ENCODE assay signal across 14 cellular contexts in the genomic region with DNA sequence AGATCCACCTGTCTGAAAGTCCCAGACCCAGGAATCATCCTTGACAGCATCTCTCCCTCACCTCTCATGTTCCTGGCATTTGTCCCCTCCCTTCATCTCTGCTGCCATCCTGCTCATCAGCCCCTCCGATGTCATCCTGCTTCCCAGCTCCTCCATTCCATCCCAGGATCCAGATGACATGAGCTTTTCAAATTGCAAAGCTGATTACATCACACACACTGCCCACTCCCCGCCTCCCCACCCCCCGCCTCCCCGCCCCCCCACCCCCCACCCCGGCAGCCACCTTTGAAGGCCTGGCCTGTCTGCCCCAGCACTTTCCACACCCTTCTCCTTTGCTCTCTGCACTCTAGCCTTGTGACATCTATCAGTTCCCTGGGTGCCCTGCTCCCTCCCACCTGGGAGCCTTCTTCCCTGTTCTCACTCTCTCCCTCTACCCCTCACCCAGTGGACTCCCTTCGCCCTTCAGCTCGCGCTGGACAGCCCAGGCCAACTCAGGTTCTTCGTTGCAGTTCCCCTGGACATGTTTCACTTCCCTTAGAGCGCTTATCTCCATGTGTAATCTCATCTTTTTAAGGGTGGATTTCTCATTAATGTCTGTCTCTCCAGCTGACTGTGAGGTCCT.
DNase-seq lines count a peak whose midpoint lies in the region; ATAC-seq and TF ChIP-seq lines count a peak whose summit lies in the region.
"Had no signal": no experiment of that assay in that cellular context is flagged by ENCODE, and none has a peak within 500 bp of the region (broad histone marks: within the 10 kb centered on the region; RNA-seq: fewer than 3 reads in every experiment).

No MANE protein-coding gene starts in this region.

- H2AFZ ChIP-seq in OCI-LY3 (ENCODE audit: low read depth, low read length) = no peak overlapping the region

- no peaks in the 10 kb centered on the region for H3K27me3 Mint-ChIP-seq in T-helper 1 cell treated with Interleukin-12 subunit alpha and Interleukin-12 subunit beta and Interleukin-4 antibody, amounts not matched to agents 30 μg/mL and 1 μg/mL, for 36 hours (ENCODE audit: low read depth)
- no peaks in the 10 kb centered on the region for H3K27me3 Mint-ChIP-seq in stimulated activated memory B cell treated with anti-CD40 and anti-IgM and Interleukin-4, amounts not matched to agents 10 μg/mL and 1 μg/mL and 100 μg/mL, for 72 hours
- H3K27me3 Mint-ChIP-seq: progenitor cell of endocrine pancreas had no signal

- intact Hi-C loops in dorsolateral prefrontal cortex (cut with DNase I) = no loop called here

- no peak overlapping the region for H3K9ac ChIP-seq in OCI-LY3 (ENCODE audit: low read length)

- no peak overlapping the region for H3K4me3 ChIP-seq in OCI-LY3 (ENCODE audit: low read length)
- no peak overlapping the region for H3K4me3 ChIP-seq in dorsolateral prefrontal cortex
- H3K4me3 ChIP-seq: thoracic aorta had no signal

- H3K4me3 Mint-ChIP-seq in T-helper 1 cell treated with Interleukin-12 subunit alpha and Interleukin-12 subunit beta and Interleukin-4 antibody, amounts not matched to agents 30 μg/mL and 1 μg/mL, for 36 hours = no peak overlapping the region
- H3K4me3 Mint-ChIP-seq in stimulated activated memory B cell treated with anti-CD40 and anti-IgM and Interleukin-4, amounts not matched to agents 10 μg/mL and 1 μg/mL and 100 μg/mL, for 72 hours = peak overlapping the region; percentile 58

- no peaks in the 10 kb centered on the region for H3K9me3 ChIP-seq in OCI-LY3 (ENCODE audit: insufficient read depth, low read length)
- H3K9me3 ChIP-seq: esophagus squamous epithelium, thoracic aorta had no signal

- peaks cover 43% of the 10 kb centered on the region for H3K4me1 Mint-ChIP-seq in T-helper 1 cell treated with Interleukin-12 subunit alpha and Interleukin-12 subunit beta and Interleukin-4 antibody, amounts not matched to agents 30 μg/mL and 1 μg/mL, for 36 hours (ENCODE audit: low read depth)
- H3K4me1 Mint-ChIP-seq in stimulated activated memory B cell treated with anti-CD40 and anti-IgM and Interleukin-4, amounts not matched to agents 10 μg/mL and 1 μg/mL and 100 μg/mL, for 72 hours = peaks cover 53% of the 10 kb centered on the region

- H3K4me1 ChIP-seq in OCI-LY3 (ENCODE audit: low read length) = peaks cover 37% of the 10 kb centered on the region

- H3K36me3 Mint-ChIP-seq in T-helper 1 cell treated with Interleukin-12 subunit alpha and Interleukin-12 subunit beta and Interleukin-4 antibody, amounts not matched to agents 30 μg/mL and 1 μg/mL, for 36 hours (ENCODE audit: low read depth) = peaks cover 24% of the 10 kb centered on the region
- peaks cover 19% of the 10 kb centered on the region for H3K36me3 Mint-ChIP-seq in stimulated activated memory B cell treated with anti-CD40 and anti-IgM and Interleukin-4, amounts not matched to agents 10 μg/mL and 1 μg/mL and 100 μg/mL, for 72 hours

- H3K27ac ChIP-seq in OCI-LY3 (ENCODE audit: low read length) (no peak overlapping the region), dorsolateral prefrontal cortex (peak overlapping the region in 49 of 59 donors; percentile 47 to 97 (median 86))

- no peaks in the 10 kb centered on the region for H3K79me2 ChIP-seq in OCI-LY3 (ENCODE audit: low read length)

- no peaks in the 10 kb centered on the region for H4K20me1 ChIP-seq in OCI-LY3 (ENCODE audit: insufficient read depth, low read length)

- no peak for ATAC-seq in stimulated activated memory B cell treated with anti-CD40 and anti-IgM and Interleukin-4, amounts not matched to agents 10 μg/mL and 1 μg/mL and 100 μg/mL, for 72 hours
- ATAC-seq: PC-3 had no signal

- TF ChIP-seq CTCF in OCI-LY3 (IDR thresholded peaks at IDR 0.05; ENCODE audit: low read depth, low read length) (no peak), dorsolateral prefrontal cortex (IDR thresholded peaks at IDR 0.05 in 54 of 56, conservative IDR thresholded peaks at IDR 0.05 in 2 of 56; ENCODE audit: low read depth in 1 of 56, partially characterized antibody in 56 of 56) (no peak)

- H3K27me3 ChIP-seq in OCI-LY3 (ENCODE audit: low read depth, low read length) = 0 out of 2 replicates have a peak, but pooled peaks cover 3% of the 10 kb centered on the region
- no peaks in the 10 kb centered on the region for H3K27me3 ChIP-seq in dorsolateral prefrontal cortex
- H3K27me3 ChIP-seq: esophagus squamous epithelium had no signal

- DNase-seq in T-helper 1 cell (no peak), dorsolateral prefrontal cortex (no peak), Kasumi-1 (lab: John Stamatoyannopoulos, UW) (no peak), NAMALWA (ENCODE audit: low spot score) (no peak)
- no peak for DNase-seq in activated T-cell treated with anti-CD3 and anti-CD28 coated beads, Interleukin-2, amount 50 U/mL, for 1 hour
- DNase-seq: esophagus squamous epithelium, IMR-90, mesendoderm, PC-3 had no signal

- H3K27ac Mint-ChIP-seq in T-helper 1 cell treated with Interleukin-12 subunit alpha and Interleukin-12 subunit beta and Interleukin-4 antibody, amounts not matched to agents 30 μg/mL and 1 μg/mL, for 36 hours = peak overlapping the region; percentile 82
- peak overlapping the region; percentile 86 for H3K27ac Mint-ChIP-seq in stimulated activated memory B cell treated with anti-CD40 and anti-IgM and Interleukin-4, amounts not matched to agents 10 μg/mL and 1 μg/mL and 100 μg/mL, for 72 hours
- H3K27ac Mint-ChIP-seq: progenitor cell of endocrine pancreas had no signal

- no peaks in the 10 kb centered on the region for H3K9me3 Mint-ChIP-seq in T-helper 1 cell treated with Interleukin-12 subunit alpha and Interleukin-12 subunit beta and Interleukin-4 antibody, amounts not matched to agents 30 μg/mL and 1 μg/mL, for 36 hours
- H3K9me3 Mint-ChIP-seq in stimulated activated memory B cell treated with anti-CD40 and anti-IgM and Interleukin-4, amounts not matched to agents 10 μg/mL and 1 μg/mL and 100 μg/mL, for 72 hours = peaks cover 3% of the 10 kb centered on the region

- peaks cover 7% of the 10 kb centered on the region for H3K36me3 ChIP-seq in OCI-LY3 (replicated peaks; ENCODE audit: low read depth, low read length)

- H3K4me2 ChIP-seq in OCI-LY3 (ENCODE audit: low read length) = peak overlapping the region; percentile 72
